Comparison of ENCODE assay signal across 20 cellular contexts in the genomic region with DNA sequence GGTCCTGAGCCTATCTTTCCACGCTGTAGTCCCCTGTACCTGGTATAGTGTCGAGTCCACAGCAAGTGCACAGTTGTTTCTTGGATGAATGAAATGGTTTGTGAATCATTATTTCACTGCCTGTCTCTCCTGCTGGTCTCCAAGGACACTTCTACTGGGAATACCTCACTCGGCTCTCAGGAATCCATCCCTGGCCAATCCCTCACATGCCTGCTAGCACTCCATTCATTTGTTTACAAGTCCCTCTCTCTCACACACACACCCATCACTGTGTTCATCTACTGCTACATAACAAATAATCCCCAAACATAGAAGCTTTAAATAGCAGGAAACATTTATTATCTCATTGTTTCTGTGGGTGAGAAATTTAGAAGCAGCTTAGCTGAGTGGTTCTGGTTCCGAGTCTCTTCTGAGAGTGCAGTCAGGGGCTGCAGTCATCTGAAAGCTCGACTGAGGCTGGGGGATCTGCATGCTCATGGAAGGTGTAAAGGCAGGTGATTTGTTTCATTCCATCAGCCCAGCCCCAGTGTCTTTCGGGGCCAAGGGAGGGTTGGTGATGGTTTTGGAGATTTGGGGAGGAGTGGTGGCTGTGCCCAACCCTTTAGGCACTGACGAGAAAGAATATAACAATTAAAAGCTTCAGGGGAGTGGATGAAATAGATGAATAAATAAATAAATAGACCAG.
DNase-seq lines count a peak whose midpoint lies in the region; ATAC-seq and TF ChIP-seq lines count a peak whose summit lies in the region.
"Had no signal": no experiment of that assay in that cellular context is flagged by ENCODE, and none has a peak within 500 bp of the region (broad histone marks: within the 10 kb centered on the region; RNA-seq: fewer than 3 reads in every experiment).

No MANE protein-coding gene starts in this region.

- intact Hi-C loops in left cardiac atrium (cut with DNase I), result loop anchor here in 1 of 2 donors (10.0 kb wide), 1 partner anchor 46 kb away; no protein-coding TSS in a partner anchor

- WGBS in endodermal cell (ENCODE audit: insufficient coverage in 1 of 2, insufficient read length in 1 of 2), 2 experiments, result 80 to 85% methylated on average over 6 to 7 of the region's 7 CpGs

- peaks cover 6% of the 10 kb centered on the region for H3K9me3 Mint-ChIP-seq in endodermal cell
- H3K9me3 Mint-ChIP-seq in type B pancreatic cell, result no peaks in the 10 kb centered on the region
- H3K9me3 Mint-ChIP-seq: dendritic cell treated with granulocyte-macrophage colony-stimulating factor and Interleukin-4, amounts not matched to agents 40 ng/mL and 50 ng/mL, for 4 days; naive thymus-derived CD8-positive, alpha-beta T cell had no signal

- H3K27me3 ChIP-seq in right atrium auricular region (no peaks in the 10 kb centered on the region), endodermal cell (ENCODE audit: control insufficient read depth, insufficient read depth, low read length, poor library complexity, severe bottlenecking) (no peaks in the 10 kb centered on the region)
- H3K27me3 ChIP-seq: vagina had no signal

- H3K4me1 Mint-ChIP-seq in endodermal cell (peaks cover 6% of the 10 kb centered on the region), type B pancreatic cell (ENCODE audit: unreplicated experiment) (peaks cover 19% of the 10 kb centered on the region)

- no peak overlapping the region for H3K27ac ChIP-seq in right atrium auricular region
- H3K27ac ChIP-seq in endodermal cell (ENCODE audit: low read depth, low read length), result no peak overlapping the region
- H3K27ac ChIP-seq: vagina had no signal

- H3K9me3 ChIP-seq in right atrium auricular region, result no peaks in the 10 kb centered on the region
- H3K9me3 ChIP-seq in endodermal cell (ENCODE audit: control insufficient read depth, low read length), result no peaks in the 10 kb centered on the region
- H3K9me3 ChIP-seq: vagina had no signal

- H3K27ac Mint-ChIP-seq in endodermal cell (no peak overlapping the region), type B pancreatic cell (no peak overlapping the region)
- H3K27ac Mint-ChIP-seq: dendritic cell treated with granulocyte-macrophage colony-stimulating factor and Interleukin-4, amounts not matched to agents 40 ng/mL and 50 ng/mL, for 4 days had no signal

- TF ChIP-seq CTCF in right atrium auricular region (IDR thresholded peaks at IDR 0.05), result no peak
- no peak for TF ChIP-seq CTCF in endodermal cell (conservative IDR thresholded peaks at IDR 0.05)
- no peak for TF ChIP-seq CTCF in type B pancreatic cell (conservative IDR thresholded peaks at IDR 0.05)

- H3K27me3 Mint-ChIP-seq in endodermal cell (ENCODE audit: insufficient read depth) (peaks cover 5% of the 10 kb centered on the region), type B pancreatic cell (no peaks in the 10 kb centered on the region)
- H3K27me3 Mint-ChIP-seq: naive thymus-derived CD8-positive, alpha-beta T cell had no signal

- H3K4me1 ChIP-seq in right atrium auricular region (peaks cover 0 to 5% of the 10 kb centered on the region in 2 donors), endodermal cell (ENCODE audit: control insufficient read depth, insufficient read depth, low read length) (no peaks in the 10 kb centered on the region)

- H3K9ac ChIP-seq in endodermal cell (ENCODE audit: extremely low read depth, low read length, poor library complexity, severe bottlenecking), result no peak overlapping the region

- H3K4me3 Mint-ChIP-seq in endodermal cell (no peak overlapping the region), type B pancreatic cell (no peak overlapping the region)
- H3K4me3 Mint-ChIP-seq: CD14-positive monocyte; dendritic cell treated with granulocyte-macrophage colony-stimulating factor and Interleukin-4, amounts not matched to agents 40 ng/mL and 50 ng/mL, for 4 days; naive thymus-derived CD8-positive, alpha-beta T cell had no signal

- no peaks in the 10 kb centered on the region for H3K36me3 ChIP-seq in right atrium auricular region
- H3K36me3 ChIP-seq in endodermal cell (ENCODE audit: control insufficient read depth, insufficient read depth, low read length), result no peaks in the 10 kb centered on the region
- H3K36me3 ChIP-seq: vagina had no signal

- DNase-seq in right atrium auricular region (ENCODE audit: low spot score) (peak; percentile 38), left cardiac atrium (no peak), endodermal cell (peak; percentile 31), left lobe of liver (ENCODE audit: low spot score) (peak; percentile 7), type B pancreatic cell (ENCODE audit: extremely low spot score, unreplicated experiment) (peak; percentile 36), AML-193 (lab: John Stamatoyannopoulos, UW) (no peak)
- DNase-seq in stimulated activated CD4-positive, alpha-beta T cell treated with anti-CD3 and anti-CD28 coated beads, Interleukin-2, amount 100 ng/mL, for 48 hours, result no peak
- DNase-seq: ACHN; activated CD4-positive, alpha-beta T cell treated with anti-CD3 and anti-CD28 coated beads for 1 hour; kidney glomerular epithelial cell; MM.1S; naive thymus-derived CD8-positive, alpha-beta T cell; NCI-H1436; NCI-H510A treated with DMSO at 0.1 percent for 48 hours; SHP77 treated with DMSO at 0.1 percent for 48 hours; stimulated activated CD4-positive, alpha-beta T cell treated with anti-CD3 and anti-CD28 coated beads, Interleukin-15, amount 100 ng/mL, for 24 hours had no signal

- no peak overlapping the region for H3K4me3 ChIP-seq in right atrium auricular region
- no peak overlapping the region for H3K4me3 ChIP-seq in endodermal cell (ENCODE audit: low read length)
- H3K4me3 ChIP-seq: vagina had no signal

- H3K36me3 Mint-ChIP-seq in endodermal cell (ENCODE audit: low read depth) (no peaks in the 10 kb centered on the region), type B pancreatic cell (no peaks in the 10 kb centered on the region)
- H3K36me3 Mint-ChIP-seq: CD14-positive monocyte; naive thymus-derived CD8-positive, alpha-beta T cell had no signal

- no peak for ATAC-seq in left cardiac atrium
- no peak for ATAC-seq in left lobe of liver
- no peak for ATAC-seq in HG03025 (IDR thresholded peaks at IDR 0.05; ENCODE audit: low FRiP score, unreplicated experiment)
- ATAC-seq: naive thymus-derived CD8-positive, alpha-beta T cell had no signal

Comparison
In these comparisons a context has a peak if more than half of its experiments do, and no peak if none do; other contexts are left out.
1. DNase-seq: peak in right atrium auricular region (single experiment), endodermal cell (single experiment), left lobe of liver (single experiment) and type B pancreatic cell (single experiment); none in left cardiac atrium (single experiment), AML-193 (0 of 2) and stimulated activated CD4-positive, alpha-beta T cell treated with anti-CD3 and anti-CD28 coated beads, Interleukin-2, amount 100 ng/mL, for 48 hours (0 of 2).